Comparison of ENCODE assay signal across 16 cellular contexts in genomic region chr11:86668929-86669328, GRCh38. TPM values are rescaled to one million over a fixed set of nuclear protein-coding genes. Genes with fewer than 3 reads are reported as not detected.
DNase-seq lines count a peak whose midpoint lies in the region; ATAC-seq, FAIRE-seq and TF ChIP-seq lines count a peak whose summit lies in the region.
"Had no signal": no experiment of that assay in that cellular context is flagged by ENCODE, and none has a peak within 500 bp of the region (broad histone marks: within the 10 kb centered on the region; RNA-seq: fewer than 3 reads in every experiment).

No MANE protein-coding gene starts in this region.

- no peaks in the 10 kb centered on the region for H3K9me3 ChIP-seq in A549
- H3K9me3 ChIP-seq in IMR-90 (ENCODE audit: control insufficient read depth, insufficient read depth, low read length) = no peaks in the 10 kb centered on the region
- no peaks in the 10 kb centered on the region for H3K9me3 ChIP-seq in gastrocnemius medialis

- TF ChIP-seq POLR2A in A549 (IDR thresholded peaks at IDR 0.05; ENCODE audit: low read length) (no peak), IMR-90 (IDR thresholded peaks at IDR 0.05; ENCODE audit: low read depth, low read length) (no peak), gastrocnemius medialis (IDR thresholded peaks at IDR 0.05) (no peak)

- H2BK120ac ChIP-seq in IMR-90 (ENCODE audit: low read depth, low read length) = no peak overlapping the region

- intact Hi-C loops in IMR-90 (cut with micrococcal nuclease) (no loop called here), gastrocnemius medialis (cut with DNase I; ENCODE audit: low total_unique reads) (no loop called here)

- H3K27me3 ChIP-seq in IMR-90 (ENCODE audit: control insufficient read depth, insufficient read depth, low read length) = no peaks in the 10 kb centered on the region
- no peaks in the 10 kb centered on the region for H3K27me3 ChIP-seq in gastrocnemius medialis

- 0 out of 2 replicates have a peak overlapping the region, but pooled peaks have one; percentile 23 for H4K91ac ChIP-seq in IMR-90 (ENCODE audit: insufficient read depth, low read depth, low read length)

- no peak for TF ChIP-seq EP300 in A549 (IDR thresholded peaks at IDR 0.05)

- H3K4me3 ChIP-seq in A549 (no peak overlapping the region), IMR-90 (ENCODE audit: insufficient read depth, low read depth, low read length) (no peak overlapping the region), epithelial cell of proximal tubule (ENCODE audit: low read depth, low read length) (no peak overlapping the region), gastrocnemius medialis (no peak overlapping the region)
- H3K4me3 ChIP-seq: PC-9 had no signal

- H3K56ac ChIP-seq in IMR-90 (ENCODE audit: extremely low read depth, insufficient read depth, low read length) = no peak overlapping the region

- no peak overlapping the region for H3K9ac ChIP-seq in IMR-90 (ENCODE audit: low read depth, low read length)

- no peak; the same call in 2 of the 3 replicates for TF ChIP-seq CTCF in A549 (IDR thresholded peaks at IDR 0.05)
- no peak for TF ChIP-seq CTCF in IMR-90 (conservative IDR thresholded peaks at IDR 0.05; ENCODE audit: low read depth, low read length)
- TF ChIP-seq CTCF in epithelial cell of proximal tubule (conservative IDR thresholded peaks at IDR 0.05; ENCODE audit: low read depth, low read length) = peak; percentile 23
- no peak for TF ChIP-seq CTCF in gastrocnemius medialis (IDR thresholded peaks at IDR 0.05 in 4 of 5, conservative IDR thresholded peaks at IDR 0.05 in 1 of 5)

- no peak overlapping the region for H2BK5ac ChIP-seq in IMR-90 (ENCODE audit: low read depth, low read length, poor library complexity, severe bottlenecking)

- no peak overlapping the region for H3K4ac ChIP-seq in IMR-90 (ENCODE audit: low read depth, low read length)

- FAIRE-seq in A549 (lab: Jason Lieb, UNC) = no peak
- FAIRE-seq in urothelium cell line (lab: Jason Lieb, UNC) = no peak
- FAIRE-seq: GM12892 had no signal

- H3K27ac ChIP-seq in A549 (peak overlapping the region in 1 of 2 experiments; percentile 32; a peak in 3 of 6 replicates), IMR-90 (ENCODE audit: insufficient read depth, low read length) (no peak overlapping the region), gastrocnemius medialis (peak overlapping the region; percentile 88 to 98 (median 96))
- H3K27ac ChIP-seq: PC-9 had no signal

- DNase-seq in A549 (ENCODE audit: low read depth in 1 of 2, low spot score in 1 of 2) (peak in 1 of 2 experiments; percentile 44), IMR-90 (no peak), epithelial cell of proximal tubule (ENCODE audit: low read depth) (no peak), gastrocnemius medialis (no peak), urothelium cell line (ENCODE audit: low spot score) (no peak), NOMO-1 treated with dmso at 0.1 percent for 144 hours (lab: John Stamatoyannopoulos, UW; ENCODE audit: unreplicated experiment) (no peak)
- no peak for DNase-seq in stimulated activated CD4-positive, alpha-beta T cell treated with anti-CD3 and anti-CD28 coated beads, Interleukin-4, amount 100 ng/mL, for 1 hour
- DNase-seq: AML-193; CD4-positive, CD25-positive, alpha-beta regulatory T cell; DMS79; GDM1; NCI-H1436 treated with DMSO at 0.1 percent for 48 hours; NCI-H226; PC-9; SHP77 had no signal

- peaks cover 0 to 8% of the 10 kb centered on the region in 2 experiments; a peak in 2 of 4 replicates for H3K79me1 ChIP-seq in IMR-90 (ENCODE audit: low read depth in 1 of 2, low read length in 2 of 2)

- CTCF ChIA-PET in A549 (lab: Yijun Ruan, JAX) (interaction anchor here (1.0 to 4.1 kb wide), 6 partner anchors 11 to 213 kb away, joined by 3 to 16 read pairs (median 4); no protein-coding TSS in a partner anchor), IMR-90 (lab: Yijun Ruan, JAX) (no interaction called here)

- TF ChIP-seq RAD21 in A549 (conservative IDR thresholded peaks at IDR 0.05 in 1 of 2, IDR thresholded peaks at IDR 0.05 in 1 of 2) (peak in 1 of 2 experiments; percentile 38; a peak in 2 of 5 replicates), IMR-90 (IDR thresholded peaks at IDR 0.05; ENCODE audit: low read length) (no peak)

- POLR2A ChIA-PET in A549 (lab: Yijun Ruan, JAX) (interaction anchor here (1.2 kb wide), 1 partner anchor 131 kb away, joined by 4 read pairs; the partner anchor contains the start of gene PRSS23), IMR-90 (lab: Charles Lee; ENCODE audit: unreplicated experiment) (no interaction called here)

- no peaks in the 10 kb centered on the region; the same call in 1 of the 2 replicates for H3K9me1 ChIP-seq in IMR-90 (ENCODE audit: insufficient read depth, low read length)

- no TSS peak for BruUV-seq in IMR-90 (replicated peaks; lab: Mats Ljungman, UMichigan)

- H3K4me2 ChIP-seq in A549 = no peak overlapping the region
- H3K4me2 ChIP-seq in IMR-90 (ENCODE audit: low read depth, low read length) = no peak overlapping the region

- ATAC-seq in A549 (peak in 1 of 2 experiments; percentile 11; a peak in 1 of 6 replicates), IMR-90 (ENCODE audit: low read depth) (no peak), gastrocnemius medialis (no peak)

- no peak overlapping the region for H3K23ac ChIP-seq in IMR-90 (ENCODE audit: low read depth, low read length)

- H2AFZ ChIP-seq in IMR-90 (replicated peaks; ENCODE audit: low read length, poor library complexity) = no peak overlapping the region
- H2AFZ ChIP-seq: PC-9 had no signal

- H4K8ac ChIP-seq in IMR-90 (ENCODE audit: low read depth in 2 of 2, low read length in 2 of 2) = no peak overlapping the region

- H3K14ac ChIP-seq in IMR-90 (replicated peaks; ENCODE audit: low read depth, low read length) = no peak overlapping the region

- dilution Hi-C loops in IMR-90 (cut with HindIII; ENCODE audit: low sequenced_read_pairs, unreplicated experiment) = no loop called here

- no peaks in the 10 kb centered on the region for H3K36me3 ChIP-seq in IMR-90 (ENCODE audit: control insufficient read depth, insufficient read depth, low read length)
- H3K36me3 ChIP-seq in gastrocnemius medialis = no peaks in the 10 kb centered on the region

- H2AK5ac ChIP-seq in IMR-90 (ENCODE audit: low read depth, low read length) = 0 out of 2 replicates have a peak overlapping the region, but pooled peaks have one; percentile 10

- H2BK15ac ChIP-seq in IMR-90 (ENCODE audit: low read depth, low read length) = 0 out of 3 replicates have a peak overlapping the region, but pooled peaks have one; percentile 21

- no peak overlapping the region for H4K5ac ChIP-seq in IMR-90 (ENCODE audit: low read depth, low read length)

- no peak overlapping the region for H2BK20ac ChIP-seq in IMR-90 (ENCODE audit: low read depth, low read length)

- no peak overlapping the region for H2AK9ac ChIP-seq in IMR-90 (replicated peaks; ENCODE audit: low read depth, low read length, poor library complexity)

- no peak overlapping the region for H3K18ac ChIP-seq in IMR-90 (ENCODE audit: low read depth, low read length)

- in situ Hi-C loops in IMR-90 (cut with MboI; ENCODE audit: low sequenced_read_pairs) (no loop called here), gastrocnemius medialis (cut with MboI; ENCODE audit: low sequenced_read_pairs in 4 of 4) (no loop called here)

- H3K4me1 ChIP-seq in A549 (peaks cover 38% of the 10 kb centered on the region), IMR-90 (ENCODE audit: control insufficient read depth, insufficient read depth, low read length) (0 out of 2 replicates have a peak, but pooled peaks cover 2% of the 10 kb centered on the region), gastrocnemius medialis (peaks cover 17 to 35% of the 10 kb centered on the region in 2 donors)

- H4K20me1 ChIP-seq in IMR-90 (ENCODE audit: insufficient read depth, low read length) = no peaks in the 10 kb centered on the region

TF ChIP-seq in A549, 52 proteins besides CTCF, POLR2A, EP300 and RAD21 (continues in another document):
- no peak for TF ChIP-seq PBX3 (IDR thresholded peaks at IDR 0.05)
- TF ChIP-seq EHMT2 (IDR thresholded peaks at IDR 0.05; ENCODE audit: low read depth) = no peak
- TF ChIP-seq TP53 (CRISPR knock-in tag; IDR thresholded peaks at IDR 0.05) = no peak
- TF ChIP-seq HOXB5 (CRISPR knock-in tag; IDR thresholded peaks at IDR 0.05) = no peak
- TF ChIP-seq MAFK (IDR thresholded peaks at IDR 0.05; ENCODE audit: partially characterized antibody) = no peak

TF ChIP-seq in IMR-90, 13 proteins besides CTCF, POLR2A, EP300 and RAD21:
- TF ChIP-seq NFE2L2 (IDR thresholded peaks at IDR 0.05; ENCODE audit: low read depth, low read length) (no peak), MXI1 (IDR thresholded peaks at IDR 0.05; ENCODE audit: borderline replicate concordance, low read depth, low read length) (no peak), RFX5 (IDR thresholded peaks at IDR 0.05; ENCODE audit: low read depth, low read length) (no peak), SMC3 (IDR thresholded peaks at IDR 0.05; ENCODE audit: low read depth, low read length) (no peak), ELK1 (IDR thresholded peaks at IDR 0.05; ENCODE audit: borderline replicate concordance, low read depth, low read length) (no peak), RCOR1 (IDR thresholded peaks at IDR 0.05; ENCODE audit: insufficient replicate concordance, low read length) (no peak), BHLHE40 (IDR thresholded peaks at IDR 0.05; ENCODE audit: low read depth, low read length) (no peak)
TF ChIP-seq in IMR-90: peak in this region for 0.

RNA-seq across cellular contexts. Expression of gene ME3, which starts 3.5 kb away (rescaled TPM):
- polyA plus RNA-seq in A549 (2011; rRNA removed) (21.4 and 22.3 TPM in 2 replicates), A549 (2017; fragmentation: RNase III; extraction: RNeasy Plus Mini Kit Qiagen cat#74134 plus additional on column Dnase treatment) (19.7 to 23.5 TPM (median 20.1 TPM) in 3 replicates), IMR-90 (2012; rRNA removed) (7.8 and 10.1 TPM in 2 replicates)
- 28.5 and 35.1 TPM in 2 replicates for polyA plus RNA-seq in A549 (2012; cell fraction: cytosol; rRNA removed)
- 90.0 and 116 TPM in 2 replicates for polyA plus RNA-seq in A549 (2012; cell fraction: nucleus; rRNA removed)
- polyA minus RNA-seq in A549 (2011; rRNA and poly(A)+ RNA removed) = 74.2 and 74.4 TPM in 2 replicates
- total RNA-seq in IMR-90 (2012; rRNA removed) (9.0 and 9.2 TPM in 2 replicates), epithelial cell of proximal tubule (25.0 and 35.2 TPM in 2 replicates), gastrocnemius medialis (10 to 100 TPM in 3 of 4 donors, 1 to 10 TPM in 1; 4.2 to 17.0 (median 15.7) TPM)
- 2.9 and 5.5 TPM in 2 replicates for polyA plus RNA-seq in IMR-90 (2012; cell fraction: cytosol; rRNA removed)
- 39.5 and 39.7 TPM in 2 replicates for polyA plus RNA-seq in IMR-90 (2012; cell fraction: nucleus; rRNA removed; ENCODE audit: low replicate concordance)
